In genomic region chr12:102567031-102567985, GRCh38 we compare ENCODE assay signal across 15 cellular contexts.
DNase-seq lines count a peak whose midpoint lies in the region; ATAC-seq and TF ChIP-seq lines count a peak whose summit lies in the region.
"Had no signal": no experiment of that assay in that cellular context is flagged by ENCODE, and none has a peak within 500 bp of the region (broad histone marks: within the 10 kb centered on the region; RNA-seq: fewer than 3 reads in every experiment).

No MANE protein-coding gene starts in this region.

- peaks cover 0 to 5% (median 0%) of the 10 kb centered on the region in 6 donors for H3K9me3 Mint-ChIP-seq in immature natural killer cell

- no peaks in the 10 kb centered on the region for H3K27me3 ChIP-seq in AG04450 (ENCODE audit: control insufficient read depth, insufficient read depth, low read length)
- H3K27me3 ChIP-seq: BLaER1 had no signal

- no peak for ATAC-seq in Right ventricle myocardium inferior
- ATAC-seq: activated naive CD4-positive, alpha-beta T cell treated with anti-CD3 and anti-CD28 coated beads, Interleukin-2, amount 50 U/mL, for 72 hours; natural killer cell treated with Interleukin-12 subunit alpha and Interleukin-12 subunit beta and Interleukin-15 and Interleukin-18, amount 100 ng/mL, for 72 hours had no signal

- intact Hi-C loops in Right ventricle myocardium inferior (cut with DNase I): no loop called here

- H3K27ac ChIP-seq in AG04450 (ENCODE audit: low read depth, low read length): peak overlapping the region; percentile 69
- H3K27ac ChIP-seq: BLaER1 had no signal

- H3K27me3 Mint-ChIP-seq in immature natural killer cell (ENCODE audit: low read depth in 3 of 3): peaks cover 0 to 3% (median 0%) of the 10 kb centered on the region in 3 donors
- H3K27me3 Mint-ChIP-seq: activated CD4-positive, alpha-beta memory T cell treated with anti-CD3 and anti-CD28 coated beads for 36 hours had no signal

- no peak overlapping the region for H3K4me3 ChIP-seq in AG04450 (ENCODE audit: low read depth, low read length)
- H3K4me3 ChIP-seq: BLaER1 had no signal

- H3K27ac Mint-ChIP-seq in immature natural killer cell: no peak overlapping the region
- H3K27ac Mint-ChIP-seq: activated CD4-positive, alpha-beta memory T cell treated with anti-CD3 and anti-CD28 coated beads for 36 hours; activated naive CD4-positive, alpha-beta T cell treated with anti-CD3 and anti-CD28 coated beads, Interleukin-2, amount 50 U/mL, for 72 hours; natural killer cell treated with Interleukin-12 subunit alpha and Interleukin-12 subunit beta and Interleukin-15 and Interleukin-18, amount 100 ng/mL, for 72 hours had no signal

- POLR2A ChIA-PET in AG04450 (lab: Yijun Ruan, JAX): no interaction called here

- H3K4me3 Mint-ChIP-seq in immature natural killer cell: no peak overlapping the region
- H3K4me3 Mint-ChIP-seq: activated CD4-positive, alpha-beta memory T cell treated with anti-CD3 and anti-CD28 coated beads for 36 hours; natural killer cell treated with Interleukin-12 subunit alpha and Interleukin-12 subunit beta and Interleukin-15 and Interleukin-18, amount 100 ng/mL, for 72 hours had no signal

- TF ChIP-seq CTCF in AG04450 (IDR thresholded peaks at IDR 0.05; ENCODE audit: low read depth, low read length): no peak

- no peaks in the 10 kb centered on the region for H3K9me3 ChIP-seq in AG04450 (ENCODE audit: control insufficient read depth, insufficient read depth, low read length)

- H3K36me3 Mint-ChIP-seq in immature natural killer cell: no peaks in the 10 kb centered on the region
- H3K36me3 Mint-ChIP-seq: activated CD4-positive, alpha-beta memory T cell treated with anti-CD3 and anti-CD28 coated beads for 36 hours; activated naive CD4-positive, alpha-beta T cell treated with anti-CD3 and anti-CD28 coated beads, Interleukin-2, amount 50 U/mL, for 72 hours; natural killer cell treated with Interleukin-12 subunit alpha and Interleukin-12 subunit beta and Interleukin-15 and Interleukin-18, amount 100 ng/mL, for 72 hours had no signal

- CTCF ChIA-PET in AG04450 (lab: Charles Lee): interaction anchor here (1.0 to 2.0 kb wide), 2 partner anchors 24 to 83 kb away, joined by 3 to 6 read pairs; no protein-coding TSS in a partner anchor

- H3K4me1 Mint-ChIP-seq in immature natural killer cell: no peaks in the 10 kb centered on the region

- peak; percentile 21 for DNase-seq in AG04450 (ENCODE audit: low read depth, low spot score)
- DNase-seq in HT1080 (ENCODE audit: low read depth): peak; percentile 80
- DNase-seq in astrocyte of the hippocampus (ENCODE audit: low read depth, low spot score): peak; percentile 75
- peak; percentile 92 for DNase-seq in kidney glomerular epithelial cell (lab: John Stamatoyannopoulos, UW)
- no peak for DNase-seq in Right ventricle myocardium inferior (ENCODE audit: missing footprints)
- no peak for DNase-seq in NOMO-1 treated with DMSO at 0.1 percent for 48 hours (lab: John Stamatoyannopoulos, UW; ENCODE audit: unreplicated experiment)
- no peak for DNase-seq in immature natural killer cell
- DNase-seq in stimulated activated CD8-positive, alpha-beta memory T cell treated with anti-CD3 and anti-CD28 coated beads, Interleukin-4, amount 100 ng/mL, for 48 hours: no peak
- DNase-seq: activated CD4-positive, alpha-beta memory T cell treated with anti-CD3 and anti-CD28 coated beads for 36 hours; effector CD8-positive, alpha-beta T cell; NCI-H524 treated with DMSO at 0.1 percent for 48 hours; stimulated activated naive CD4-positive, alpha-beta T cell had no signal

Comparison
In these comparisons a context has a peak if more than half of its experiments do, and no peak if none do; other contexts are left out.
1. DNase-seq: peak in AG04450 (single experiment), HT1080 (single experiment), astrocyte of the hippocampus (single experiment) and kidney glomerular epithelial cell (single experiment); none in Right ventricle myocardium inferior (single experiment), NOMO-1 treated with DMSO at 0.1 percent for 48 hours (single experiment), immature natural killer cell (0 of 3) and stimulated activated CD8-positive, alpha-beta memory T cell treated with anti-CD3 and anti-CD28 coated beads, Interleukin-4, amount 100 ng/mL, for 48 hours (single experiment).